Comparison of ENCODE assay signal across 8 cellular contexts in genomic region chr20:57582432-57583288, GRCh38. TPM values are rescaled to one million over a fixed set of nuclear protein-coding genes. Genes with fewer than 3 reads are reported as not detected.
A peak's percentile ranks its signal among the peaks of the same experiment; 100 is the strongest.
DNase-seq lines count a peak whose midpoint lies in the region; ATAC-seq and TF ChIP-seq lines count a peak whose summit lies in the region.

No MANE protein-coding gene starts in this region.

- POLR2A ChIA-PET in HEK293T (lab: Yijun Ruan, JAX), result interaction anchor here (1.2 to 2.8 kb wide), 4 partner anchors 10 to 59 kb away, joined by 4 to 7 read pairs (median 6); partner anchors contain the start of gene PCK1
- POLR2A ChIA-PET in WTC11 (lab: Charles Lee), result no interaction called here

- CTCF ChIA-PET in HEK293T (lab: Yijun Ruan, JAX), result interaction anchor here (0.6 to 2.0 kb wide), 7 partner anchors 10 to 520 kb away, joined by 3 to 5 read pairs (median 3); no protein-coding TSS in a partner anchor
- CTCF ChIA-PET in WTC11 (lab: Charles Lee), result interaction anchor here (0.8 to 1.1 kb wide), 4 partner anchors 9 to 112 kb away, joined by 3 to 4 read pairs (median 3); no protein-coding TSS in a partner anchor

- peaks cover 96% of the 10 kb centered on the region for H3K27me3 ChIP-seq in suprapubic skin

- H3K36me3 Mint-ChIP-seq in WTC11, result peaks cover 5% of the 10 kb centered on the region; the same call in 1 of the 2 replicates
- H3K36me3 Mint-ChIP-seq in CD14-positive monocyte, result peaks cover 2 to 4% of the 10 kb centered on the region in 2 donors

- no peaks in the 10 kb centered on the region for H3K9me3 ChIP-seq in suprapubic skin

- peak overlapping the region; percentile 8 for H3K4me3 ChIP-seq in suprapubic skin

- no peak overlapping the region for H3K27ac ChIP-seq in suprapubic skin

- intact Hi-C loops in CD14-positive monocyte (cut with micrococcal nuclease), result no loop called here

- no peak for TF ChIP-seq POLR2A in suprapubic skin (IDR thresholded peaks at IDR 0.05)

- ATAC-seq in WTC11, result peak; percentile 93

- no peak overlapping the region for H3K4me3 Mint-ChIP-seq in WTC11
- H3K4me3 Mint-ChIP-seq in CD14-positive monocyte, result peak overlapping the region in 1 of 2 donors; percentile 66

- H3K4me1 Mint-ChIP-seq in WTC11, result peaks cover 20% of the 10 kb centered on the region
- peaks cover 29% of the 10 kb centered on the region for H3K4me1 Mint-ChIP-seq in CD14-positive monocyte

- H3K27ac Mint-ChIP-seq in WTC11, result no peak overlapping the region
- H3K27ac Mint-ChIP-seq in CD14-positive monocyte, result peak overlapping the region in 1 of 7 donors; percentile 5

- no peak for TF ChIP-seq EP300 in suprapubic skin (IDR thresholded peaks at IDR 0.05)

- peaks cover 3% of the 10 kb centered on the region; the same call in 1 of the 2 replicates for H3K27me3 Mint-ChIP-seq in WTC11 (ENCODE audit: low read depth)
- peaks cover 48 to 80% (median 59%) of the 10 kb centered on the region in 3 donors for H3K27me3 Mint-ChIP-seq in CD14-positive monocyte (ENCODE audit: low read depth in 3 of 3)

- H3K36me3 ChIP-seq in suprapubic skin, result no peaks in the 10 kb centered on the region

- peak; percentile 36; the same call in 1 of the 2 replicates for TF ChIP-seq CTCF in WTC11 (IDR thresholded peaks at IDR 0.05)
- no peak for TF ChIP-seq CTCF in suprapubic skin (IDR thresholded peaks at IDR 0.05)
- TF ChIP-seq CTCF in CD14-positive monocyte (IDR thresholded peaks at IDR 0.05), result no peak

- peaks cover 10% of the 10 kb centered on the region for H3K9me3 Mint-ChIP-seq in WTC11
- peaks cover 0 to 16% (median 8%) of the 10 kb centered on the region in 7 donors for H3K9me3 Mint-ChIP-seq in CD14-positive monocyte

- 38% methylated on average over 21 of the region's 21 CpGs for WGBS in suprapubic skin

- H3K4me1 ChIP-seq in suprapubic skin, result peaks cover 12% of the 10 kb centered on the region

- DNase-seq in HEK293T (ENCODE audit: extremely low spot score) (peak; percentile 70), WTC11 (ENCODE audit: low spot score) (peak; percentile 52), iPS-NIHi11 (ENCODE audit: low spot score) (peak; percentile 75), suprapubic skin (ENCODE audit: low spot score in 2 of 2) (no peak), NCI-H187 treated with DMSO at 0.1 percent for 48 hours (lab: John Stamatoyannopoulos, UW) (no peak), NK-92 (lab: John Stamatoyannopoulos, UW; ENCODE audit: unreplicated experiment) (no peak), CD14-positive monocyte (ENCODE audit: low spot score) (no peak), SKM-1 (lab: John Stamatoyannopoulos, UW; ENCODE audit: unreplicated experiment) (no peak)

TF ChIP-seq in HEK293T, 16 proteins besides CTCF, POLR2A, EP300 and RAD21:
- TF ChIP-seq L3MBTL2 (conservative IDR thresholded peaks at IDR 0.05), result no peak; the same call in 1 of the 2 replicates
- TF ChIP-seq PKNOX1 (IDR thresholded peaks at IDR 0.05), result no peak
- TF ChIP-seq FOXM1 (IDR thresholded peaks at IDR 0.05; ENCODE audit: borderline replicate concordance), result no peak
- TF ChIP-seq NFRKB (IDR thresholded peaks at IDR 0.05), result no peak

TF ChIP-seq in WTC11, 78 proteins besides CTCF, POLR2A, EP300 and RAD21:
- TF ChIP-seq ZNF121 (CRISPR knock-in tag; IDR thresholded peaks at IDR 0.05) (no peak), CREB1 (CRISPR knock-in tag; IDR thresholded peaks at IDR 0.05) (no peak), ARID4B (CRISPR knock-in tag; IDR thresholded peaks at IDR 0.05; ENCODE audit: borderline replicate concordance) (no peak), MYBL2 (CRISPR knock-in tag; IDR thresholded peaks at IDR 0.05) (no peak), STAT6 (CRISPR knock-in tag; conservative IDR thresholded peaks at IDR 0.05; ENCODE audit: low read depth) (no peak), ELF4 (CRISPR knock-in tag; IDR thresholded peaks at IDR 0.05; ENCODE audit: low read depth) (no peak), TEAD1 (CRISPR knock-in tag; IDR thresholded peaks at IDR 0.05) (no peak), USF1 (CRISPR knock-in tag; IDR thresholded peaks at IDR 0.05) (peak; percentile 86), FOXP1 (CRISPR knock-in tag; IDR thresholded peaks at IDR 0.05; ENCODE audit: borderline replicate concordance) (no peak), USF2 (CRISPR knock-in tag; IDR thresholded peaks at IDR 0.05) (peak; percentile 90), E2F1 (CRISPR knock-in tag; IDR thresholded peaks at IDR 0.05) (no peak)

RNA-seq across cellular contexts. Expression of gene PCK1, which starts 21.8 kb away (rescaled TPM):
- total RNA-seq in WTC11 (2021), result 0.17 to 0.30 TPM (median 0.21 TPM) in 3 replicates
- total RNA-seq in suprapubic skin, result 1 to 10 TPM; 2.2 to 6.3 (median 5.2) TPM
- not detected for polyA plus RNA-seq in CD14-positive monocyte

RNA-seq across cellular contexts. Expression of gene ZBP1, which starts 37.6 kb away (rescaled TPM):
- total RNA-seq in WTC11 (2021), result not detected in 3 replicates
- total RNA-seq in suprapubic skin, result under 1 TPM in 1 of 4 donors, not detected in 3; 0.80 TPM
- polyA plus RNA-seq in CD14-positive monocyte, result 1 to 10 TPM; 2.8 to 3.0 TPM

RNA-seq across cellular contexts. Expression of gene CTCFL, which starts 57.7 kb away (rescaled TPM):
- total RNA-seq in WTC11 (2021) (0.70 to 2.6 TPM (median 2.4 TPM) in 3 replicates), suprapubic skin (not detected)
- polyA plus RNA-seq in CD14-positive monocyte, result not detected

Comparison
In these comparisons a context has a peak if more than half of its experiments do, and no peak if none do; other contexts are left out.
1. DNase-seq: peak in HEK293T (single experiment), WTC11 (single experiment) and iPS-NIHi11 (single experiment); none in suprapubic skin (0 of 2), NCI-H187 treated with DMSO at 0.1 percent for 48 hours (single experiment), NK-92 (single experiment), CD14-positive monocyte (single experiment) and SKM-1 (single experiment).